ENCODE assay signal across 14 cellular contexts in the genomic region with DNA sequence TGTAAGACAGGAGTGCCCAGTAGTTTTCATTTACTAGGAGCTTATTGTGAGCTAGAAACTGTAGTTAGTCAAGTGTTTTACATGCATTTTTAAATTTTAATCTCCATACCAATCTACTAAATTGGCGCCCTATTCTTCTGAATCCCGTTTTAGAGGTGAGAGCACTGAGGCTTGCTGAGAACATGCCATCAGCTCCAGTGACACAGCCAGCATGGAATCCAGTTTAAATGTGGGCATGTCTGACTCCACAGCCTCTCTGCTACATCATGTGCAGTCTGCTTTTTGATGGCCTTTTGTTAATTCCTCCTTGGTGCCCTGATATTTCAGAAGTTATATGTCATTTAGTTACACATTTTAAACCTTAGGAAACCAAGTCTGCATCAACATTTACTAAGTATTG.
"Had no signal": no experiment of that assay in that cellular context is flagged by ENCODE, and none has a peak within 500 bp of the region (broad histone marks: within the 10 kb centered on the region; RNA-seq: fewer than 3 reads in every experiment).

No MANE protein-coding gene starts in this region.

- H3K79me2 ChIP-seq: parathyroid adenoma had no signal

- H3K36me3 ChIP-seq: heart left ventricle, neural progenitor cell, WERI-Rb-1 had no signal

- H3K9me3 Mint-ChIP-seq: activated naive CD4-positive, alpha-beta T cell treated with anti-CD3 and anti-CD28 coated beads, Interleukin-2, amount 50 U/mL, for 24 hours; activated T-cell treated with anti-CD3 and anti-CD28 coated beads, Interleukin-2, amount 50 U/mL, for 24 hours; neural progenitor cell; stimulated activated memory B cell treated with anti-CD40 and anti-IgM and Interleukin-4, amounts not matched to agents 10 μg/mL and 1 μg/mL and 100 μg/mL, for 72 hours; T-cell had no signal

- H3K4me3 ChIP-seq: heart left ventricle, neural progenitor cell, SK-N-MC had no signal

- H2AFZ ChIP-seq: neural progenitor cell, parathyroid adenoma had no signal

- H3K9me3 ChIP-seq: heart left ventricle had no signal

- ATAC-seq: stimulated activated memory B cell treated with anti-CD40 and anti-IgM and Interleukin-4, amounts not matched to agents 10 μg/mL and 1 μg/mL and 100 μg/mL, for 72 hours; T-cell had no signal

- H3K4me2 ChIP-seq: neural progenitor cell had no signal

- H3K4me3 Mint-ChIP-seq: activated naive CD4-positive, alpha-beta T cell treated with anti-CD3 and anti-CD28 coated beads, Interleukin-2, amount 50 U/mL, for 24 hours; activated T-cell treated with anti-CD3 and anti-CD28 coated beads, Interleukin-2, amount 50 U/mL, for 24 hours; neural progenitor cell; stimulated activated memory B cell treated with anti-CD40 and anti-IgM and Interleukin-4, amounts not matched to agents 10 μg/mL and 1 μg/mL and 100 μg/mL, for 72 hours; T-cell had no signal

- H3K36me3 Mint-ChIP-seq: neural progenitor cell; stimulated activated memory B cell treated with anti-CD40 and anti-IgM and Interleukin-4, amounts not matched to agents 10 μg/mL and 1 μg/mL and 100 μg/mL, for 72 hours; T-cell had no signal

- H3K4me1 Mint-ChIP-seq: activated naive CD4-positive, alpha-beta T cell treated with anti-CD3 and anti-CD28 coated beads, Interleukin-2, amount 50 U/mL, for 24 hours had no signal

- H3K27me3 Mint-ChIP-seq: activated naive CD4-positive, alpha-beta T cell treated with anti-CD3 and anti-CD28 coated beads, Interleukin-2, amount 50 U/mL, for 24 hours; activated T-cell treated with anti-CD3 and anti-CD28 coated beads, Interleukin-2, amount 50 U/mL, for 24 hours; stimulated activated memory B cell treated with anti-CD40 and anti-IgM and Interleukin-4, amounts not matched to agents 10 μg/mL and 1 μg/mL and 100 μg/mL, for 72 hours had no signal

- H3K27ac ChIP-seq: neural progenitor cell, parathyroid adenoma, SK-N-MC, WERI-Rb-1 had no signal

- H3K27ac Mint-ChIP-seq: activated T-cell treated with anti-CD3 and anti-CD28 coated beads, Interleukin-2, amount 50 U/mL, for 24 hours; neural progenitor cell; stimulated activated memory B cell treated with anti-CD40 and anti-IgM and Interleukin-4, amounts not matched to agents 10 μg/mL and 1 μg/mL and 100 μg/mL, for 72 hours; T-cell had no signal

- DNase-seq: activated effector memory CD4-positive, alpha-beta T cell treated with Interleukin-2 at 50 U/mL for 16 hours; activated T-cell treated with anti-CD3 and anti-CD28 coated beads, Interleukin-2, amount 50 U/mL, for 24 hours; effector CD4-positive, alpha-beta T cell; heart left ventricle; islet precursor cell; retina; stimulated activated CD4-positive, alpha-beta T cell treated with anti-CD3 and anti-CD28 coated beads, Interleukin-1b, Interleukin-23, amount 100 ng/mL, for 48 hours; T-cell; WERI-Rb-1 had no signal
